26 cellular contexts compared by ENCODE assay signal in genomic region chr10:43252785-43253341, GRCh38. TPM values are rescaled to one million over a fixed set of nuclear protein-coding genes. Genes with fewer than 3 reads are reported as not detected.
DNase-seq lines count a peak whose midpoint lies in the region; ATAC-seq and TF ChIP-seq lines count a peak whose summit lies in the region.
"Had no signal": no experiment of that assay in that cellular context is flagged by ENCODE, and none has a peak within 500 bp of the region (broad histone marks: within the 10 kb centered on the region; RNA-seq: fewer than 3 reads in every experiment).

No MANE protein-coding gene starts in this region.

- H3K27ac Mint-ChIP-seq in progenitor cell of endocrine pancreas (peak overlapping the region; percentile 69), MCF 10A (ENCODE audit: low read depth, unreplicated experiment) (no peak overlapping the region)
- H3K27ac Mint-ChIP-seq: activated naive CD8-positive, alpha-beta T cell treated with anti-CD3 and anti-CD28 coated beads, Interleukin-2, amount 50 U/mL, for 24 hours; activated T-helper 1 cell treated with anti-CD3 and anti-CD28 coated beads, Interleukin-12 subunit alpha, Interleukin-12 subunit beta, Interleukin-2, Interleukin-4 antibody, amounts not matched to agents 30 ng/mL and 10 ng/mL and 1 ng/mL, durations not matched to agents 14 hours and 24 hours and 36 hours; brain; stimulated activated naive CD8-positive, alpha-beta T cell treated with anti-CD3 and anti-CD28 coated beads, Interleukin-15, amount 100 ng/mL, for 72 hours; type B pancreatic cell had no signal

- no peaks in the 10 kb centered on the region for H3K4me1 ChIP-seq in HEK293 (ENCODE audit: control insufficient read depth, insufficient read depth, low read length)
- H3K4me1 ChIP-seq: gastrocnemius medialis, sigmoid colon had no signal

- H3K9me3 ChIP-seq in HEK293 (ENCODE audit: control insufficient read depth, insufficient read depth, low read depth, low read length), result no peaks in the 10 kb centered on the region
- H3K9me3 ChIP-seq: gastrocnemius medialis, neutrophil had no signal

- POLR2A ChIA-PET in HEK293 (lab: Yijun Ruan, JAX) (no interaction called here), MCF 10A (lab: Yijun Ruan, JAX) (no interaction called here)

- no peaks in the 10 kb centered on the region for H3K36me3 Mint-ChIP-seq in progenitor cell of endocrine pancreas (ENCODE audit: insufficient read depth)
- no peaks in the 10 kb centered on the region for H3K36me3 Mint-ChIP-seq in MCF 10A (ENCODE audit: insufficient read depth, unreplicated experiment)
- H3K36me3 Mint-ChIP-seq: brain, type B pancreatic cell had no signal

- no peak overlapping the region for H3K4me3 Mint-ChIP-seq in progenitor cell of endocrine pancreas (ENCODE audit: low read depth)
- H3K4me3 Mint-ChIP-seq in MCF 10A (ENCODE audit: unreplicated experiment), result no peak overlapping the region
- H3K4me3 Mint-ChIP-seq: activated naive CD8-positive, alpha-beta T cell treated with anti-CD3 and anti-CD28 coated beads, Interleukin-2, amount 50 U/mL, for 24 hours; activated T-helper 1 cell treated with anti-CD3 and anti-CD28 coated beads, Interleukin-12 subunit alpha, Interleukin-12 subunit beta, Interleukin-2, Interleukin-4 antibody, amounts not matched to agents 30 ng/mL and 10 ng/mL and 1 ng/mL, durations not matched to agents 14 hours and 24 hours and 36 hours; brain; stimulated activated naive CD8-positive, alpha-beta T cell treated with anti-CD3 and anti-CD28 coated beads, Interleukin-15, amount 100 ng/mL, for 72 hours; type B pancreatic cell had no signal

- TF ChIP-seq CTCF in HEK293 (tag by site-specific recombination; IDR thresholded peaks at IDR 0.05) (no peak), progenitor cell of endocrine pancreas (IDR thresholded peaks at IDR 0.05; ENCODE audit: unreplicated experiment) (no peak), MCF 10A (IDR thresholded peaks at IDR 0.05; ENCODE audit: unreplicated experiment) (no peak)

- ATAC-seq in left ventricle myocardium superior, result no peak
- no peak for ATAC-seq in GM18870 (IDR thresholded peaks at IDR 0.05; ENCODE audit: unreplicated experiment)
- ATAC-seq: activated naive CD8-positive, alpha-beta T cell treated with anti-CD3 and anti-CD28 coated beads, Interleukin-2, amount 50 U/mL, for 24 hours; gastrocnemius medialis; stimulated activated naive CD8-positive, alpha-beta T cell treated with anti-CD3 and anti-CD28 coated beads, Interleukin-15, amount 100 ng/mL, for 72 hours had no signal

- H3K27me3 Mint-ChIP-seq in progenitor cell of endocrine pancreas, result peaks cover 4% of the 10 kb centered on the region
- no peaks in the 10 kb centered on the region for H3K27me3 Mint-ChIP-seq in MCF 10A (ENCODE audit: insufficient read depth, unreplicated experiment)
- H3K27me3 Mint-ChIP-seq: activated naive CD8-positive, alpha-beta T cell treated with anti-CD3 and anti-CD28 coated beads, Interleukin-2, amount 50 U/mL, for 24 hours had no signal

- no peaks in the 10 kb centered on the region for H3K36me3 ChIP-seq in HEK293 (ENCODE audit: control insufficient read depth in 2 of 2, insufficient read depth in 1 of 2, low read length in 2 of 2)
- H3K36me3 ChIP-seq: gastrocnemius medialis, neutrophil, sigmoid colon had no signal

- H3K27ac ChIP-seq in HEK293 (ENCODE audit: extremely low read depth, low read depth, low read length), result no peak overlapping the region
- H3K27ac ChIP-seq: epithelial cell of prostate, gastrocnemius medialis, neutrophil, sigmoid colon had no signal

- intact Hi-C loops in left ventricle myocardium superior (cut with micrococcal nuclease), result no loop called here
- intact Hi-C loops in MCF 10A (cut with micrococcal nuclease), result no loop called here

- no TSS peak for BruUV-seq in MCF 10A (replicated peaks; lab: Mats Ljungman, UMichigan)

- no peak overlapping the region for H3K4me3 ChIP-seq in HEK293 (ENCODE audit: low read depth, low read length)
- H3K4me3 ChIP-seq: gastrocnemius medialis, sigmoid colon had no signal

- H3K4me1 Mint-ChIP-seq in progenitor cell of endocrine pancreas (ENCODE audit: low read depth) (no peaks in the 10 kb centered on the region), MCF 10A (ENCODE audit: insufficient read depth, unreplicated experiment) (peaks cover 13% of the 10 kb centered on the region)

- CTCF ChIA-PET in HEK293 (lab: Yijun Ruan, JAX) (no interaction called here), MCF 10A (lab: Yijun Ruan, JAX) (no interaction called here)

- DNase-seq in D341Med (ENCODE audit: low spot score) (peak; percentile 30), left ventricle myocardium superior (peak; percentile 20), progenitor cell of endocrine pancreas (ENCODE audit: low spot score, unreplicated experiment) (peak; percentile 6), MCF 10A (ENCODE audit: unreplicated experiment) (no peak), NCI-H446 treated with DMSO at 0.1 percent for 48 hours (lab: John Stamatoyannopoulos, UW) (no peak)
- no peak for DNase-seq in stimulated activated naive CD4-positive, alpha-beta T cell treated with Interleukin-2 at 50 U/mL for 16 hours (lab: John Stamatoyannopoulos, UW)
- DNase-seq: activated CD4-positive, alpha-beta T cell treated with anti-CD3 and anti-CD28 coated beads, Interleukin-2, amount 50 U/mL, for 4 hours; activated naive CD8-positive, alpha-beta T cell treated with anti-CD3 and anti-CD28 coated beads, Interleukin-2, amount 50 U/mL, for 24 hours; AML-193; EL; NCI-H1417; NCI-H2171; NCI-H748 treated with DMSO at 0.1 percent for 48 hours; SIG-M5; sigmoid colon had no signal

- no peaks in the 10 kb centered on the region for H3K9me3 Mint-ChIP-seq in progenitor cell of endocrine pancreas (ENCODE audit: low read depth)
- H3K9me3 Mint-ChIP-seq in MCF 10A (ENCODE audit: unreplicated experiment), result no peaks in the 10 kb centered on the region
- H3K9me3 Mint-ChIP-seq: activated naive CD8-positive, alpha-beta T cell treated with anti-CD3 and anti-CD28 coated beads, Interleukin-2, amount 50 U/mL, for 24 hours; activated T-helper 1 cell treated with anti-CD3 and anti-CD28 coated beads, Interleukin-12 subunit alpha, Interleukin-12 subunit beta, Interleukin-2, Interleukin-4 antibody, amounts not matched to agents 30 ng/mL and 10 ng/mL and 1 ng/mL, durations not matched to agents 14 hours and 24 hours and 36 hours; stimulated activated naive CD8-positive, alpha-beta T cell treated with anti-CD3 and anti-CD28 coated beads, Interleukin-15, amount 100 ng/mL, for 72 hours; type B pancreatic cell had no signal

TF ChIP-seq in HEK293, 187 proteins besides CTCF, POLR2A, EP300 and RAD21:
- TF ChIP-seq ZNF18 (tag by site-specific recombination; IDR thresholded peaks at IDR 0.05), result no peak
- TF ChIP-seq SETDB1 (IDR thresholded peaks at IDR 0.05; ENCODE audit: insufficient read length, low read length), result no peak
- no peak for TF ChIP-seq ZNF324 (tag by site-specific recombination; IDR thresholded peaks at IDR 0.05)
- TF ChIP-seq ZNF777 (tag by site-specific recombination; IDR thresholded peaks at IDR 0.05; ENCODE audit: borderline replicate concordance), result no peak
- peak; percentile 37; the same call in 1 of the 2 replicates for TF ChIP-seq GLIS2 (tag by site-specific recombination; IDR thresholded peaks at IDR 0.05)
- TF ChIP-seq ZNF248 (tag by site-specific recombination; IDR thresholded peaks at IDR 0.05), result no peak
- no peak for TF ChIP-seq HOXA7 (CRISPR knock-in tag; IDR thresholded peaks at IDR 0.05; ENCODE audit: borderline replicate concordance)
- TF ChIP-seq EGR2 (tag by site-specific recombination; IDR thresholded peaks at IDR 0.05; ENCODE audit: low read depth), result peak; percentile 43; the same call in 1 of the 2 replicates
- TF ChIP-seq ZNF830 (tag by site-specific recombination; IDR thresholded peaks at IDR 0.05; ENCODE audit: low read depth), result no peak
- TF ChIP-seq ZNF510 (tag by site-specific recombination; IDR thresholded peaks at IDR 0.05; ENCODE audit: insufficient replicate concordance), result no peak
- TF ChIP-seq ZIC2 (tag by site-specific recombination; IDR thresholded peaks at IDR 0.05), result no peak
- no peak for TF ChIP-seq ZNF148 (tag by site-specific recombination; IDR thresholded peaks at IDR 0.05; ENCODE audit: borderline replicate concordance)

RNA-seq across cellular contexts. Expression of gene RASGEF1A, which starts 14.0 kb away (rescaled TPM):
- total RNA-seq in left ventricle myocardium superior, result 2.7 TPM
- total RNA-seq in progenitor cell of endocrine pancreas, result 1.2 and 2.2 TPM in 2 replicates
- not detected in 2 replicates for total RNA-seq in MCF 10A (2022)
- total RNA-seq: H4, LHCN-M2 had no signal

Comparison
In these comparisons a context has a peak if more than half of its experiments do, and no peak if none do; other contexts are left out.
1. DNase-seq: peak in D341Med (single experiment), left ventricle myocardium superior (single experiment) and progenitor cell of endocrine pancreas (single experiment); none in stimulated activated naive CD4-positive, alpha-beta T cell treated with Interleukin-2 at 50 U/mL for 16 hours (single experiment), MCF 10A (single experiment) and NCI-H446 treated with DMSO at 0.1 percent for 48 hours (single experiment).